In genomic region chr5:173144200-173145176, GRCh38 we compare ENCODE assay signal across 8 cellular contexts. TPM values are rescaled to one million over a fixed set of nuclear protein-coding genes. Genes with fewer than 3 reads are reported as not detected.
A peak's percentile ranks its signal among the peaks of the same experiment; 100 is the strongest.
DNase-seq lines count a peak whose midpoint lies in the region; ATAC-seq and TF ChIP-seq lines count a peak whose summit lies in the region.

Gene BNIP1, plus strand, starts transcription at chr5:173144531. Its CDS starts 15 bp downstream, at chr5:173144546.

- peak within 1 kb of the TSS; percentile 90 for H3K4me3 ChIP-seq in lung

- peaks cover 13 to 15% of the 10 kb centered on the region in 2 donors for H3K36me3 ChIP-seq in lung (ENCODE audit: control insufficient read depth in 2 of 2, insufficient read depth in 2 of 2, low read length in 2 of 2)

- no peaks in the 10 kb centered on the region for H3K27me3 ChIP-seq in lung (ENCODE audit: control insufficient read depth, insufficient read depth)

- DNase-seq in COLO829 (ENCODE audit: low spot score) (peak; percentile 83), GM20000 (ENCODE audit: low spot score) (peak; percentile 92), HT-29 (ENCODE audit: low spot score) (peak; percentile 98), lung (ENCODE audit: low spot score) (peak; percentile 97)
- DNase-seq in NK-92 treated with Interleukin-12 subunit alpha and Interleukin-12 subunit beta, amount 100 ng/mL, for 24 hours (lab: John Stamatoyannopoulos, UW): peak; percentile 94
- DNase-seq in activated CD8-positive, alpha-beta memory T cell treated with anti-CD3 and anti-CD28 coated beads for 24 hours: peak; percentile 99
- DNase-seq in effector CD8-positive, alpha-beta T cell (lab: John Stamatoyannopoulos, UW): peak; percentile 97
- peak; percentile 92 to 96 (median 93) for DNase-seq in stimulated activated CD4-positive, alpha-beta T cell treated with anti-CD3 and anti-CD28 coated beads, TNF-alpha, amount 100 ng/mL, for 4 hours (ENCODE audit: low read depth in 3 of 3)

- 1% methylated on average over 48 of the region's 48 CpGs for WGBS in lung, 2 donors

- H3K27ac ChIP-seq in lung (ENCODE audit: low read depth in 1 of 2, low read length in 1 of 2): peak within 1 kb of the TSS; percentile 82 to 93

- H3K9me3 ChIP-seq in lung (ENCODE audit: control insufficient read depth in 2 of 2, insufficient read depth in 1 of 2, low read length in 1 of 2): no peaks in the 10 kb centered on the region

- TF ChIP-seq CTCF in GM20000 (IDR thresholded peaks at IDR 0.05; ENCODE audit: extremely low read depth, missing control alignments) (peak; percentile 94), lung (IDR thresholded peaks at IDR 0.05; ENCODE audit: control extremely low read depth, extremely low read depth) (peak; percentile 90)

- peaks cover 0 to 2% of the 10 kb centered on the region in 2 donors for H3K4me1 ChIP-seq in lung (ENCODE audit: control insufficient read depth in 2 of 2, insufficient read depth in 2 of 2, low read length in 2 of 2)

- peak; percentile 97 for ATAC-seq in lung (ENCODE audit: insufficient read depth, low FRiP score)

RNA-seq across cellular contexts. Expression of gene BNIP1, which starts in this region (rescaled TPM):
- total RNA-seq in HT-29 (2014; rRNA removed; shearing (Covaris generic)): 10.0 and 14.9 TPM in 2 replicates
- 10 to 100 TPM; 12.1 to 14.3 TPM for total RNA-seq in lung
- polyA plus RNA-seq in lung: 10 to 100 TPM; 14.3 to 15.0 TPM

Comparison
In these comparisons a context has a peak if more than half of its experiments do, and no peak if none do; other contexts are left out.
1. Peak in every context shown above with its lines: DNase-seq, ATAC-seq, H3K4me3 ChIP-seq and H3K27ac ChIP-seq.